Comparison of ENCODE assay signal across 8 cellular contexts in genomic region chr9:127525426-127526188, GRCh38.
DNase-seq lines count a peak whose midpoint lies in the region; ATAC-seq and TF ChIP-seq lines count a peak whose summit lies in the region.

No MANE protein-coding gene starts in this region.

- intact Hi-C loops in Right ventricle myocardium inferior (cut with DNase I) (no loop called here), cardiac septum (cut with DNase I) (no loop called here)

- H3K27me3 ChIP-seq in foreskin keratinocyte (no peaks in the 10 kb centered on the region), suprapubic skin (no peaks in the 10 kb centered on the region)

- DNase-seq in Right ventricle myocardium inferior (ENCODE audit: missing footprints) (peak; percentile 72), cardiac septum (ENCODE audit: low spot score) (no peak), SKM-1 treated with dmso at 0.1 percent for 144 hours (lab: John Stamatoyannopoulos, UW; ENCODE audit: unreplicated experiment) (peak; percentile 5), foreskin keratinocyte (no peak), suprapubic skin (ENCODE audit: low spot score in 2 of 2) (no peak), GM13976 (ENCODE audit: low spot score) (no peak), activated T-cell treated with anti-CD3 and anti-CD28 coated beads for 4 hours (no peak)

- peak; percentile 76 for TF ChIP-seq CTCF in foreskin keratinocyte (conservative IDR thresholded peaks at IDR 0.05)
- TF ChIP-seq CTCF in suprapubic skin (IDR thresholded peaks at IDR 0.05), result peak; percentile 20 to 32
- no peak for TF ChIP-seq CTCF in GM13976 (IDR thresholded peaks at IDR 0.05; ENCODE audit: borderline replicate concordance, control extremely low read depth, extremely low read depth, insufficient read depth, missing control alignments)

- in situ Hi-C loops in GM13976 (cut with MboI; ENCODE audit: low sequenced_read_pairs, unreplicated experiment), result no loop called here

- WGBS in suprapubic skin, result 96% methylated on average over 8 of the region's 8 CpGs

- TF ChIP-seq POLR2A in suprapubic skin (IDR thresholded peaks at IDR 0.05), result no peak

- no peak overlapping the region for H3K4me3 ChIP-seq in suprapubic skin

- peaks cover 14% of the 10 kb centered on the region for H3K4me1 ChIP-seq in foreskin keratinocyte
- peaks cover 23% of the 10 kb centered on the region for H3K4me1 ChIP-seq in suprapubic skin

- H3K27ac ChIP-seq in foreskin keratinocyte, result no peak overlapping the region
- H3K27ac ChIP-seq in suprapubic skin, result no peak overlapping the region

- peak; percentile 56 for ATAC-seq in Right ventricle myocardium inferior
- no peak for ATAC-seq in foreskin keratinocyte
- ATAC-seq in GM21576 (IDR thresholded peaks at IDR 0.05; ENCODE audit: unreplicated experiment), result no peak

- H3K9me3 ChIP-seq in suprapubic skin, result no peaks in the 10 kb centered on the region

- TF ChIP-seq EP300 in suprapubic skin (IDR thresholded peaks at IDR 0.05), result no peak

- peaks cover 58% of the 10 kb centered on the region for H3K36me3 ChIP-seq in suprapubic skin

Comparison
In these comparisons a context has a peak if more than half of its experiments do, and no peak if none do; other contexts are left out.
1. DNase-seq: peak in Right ventricle myocardium inferior (single experiment) and SKM-1 treated with dmso at 0.1 percent for 144 hours (single experiment); none in cardiac septum (single experiment), foreskin keratinocyte (0 of 2), suprapubic skin (0 of 2), GM13976 (single experiment) and activated T-cell treated with anti-CD3 and anti-CD28 coated beads for 4 hours (single experiment).